ENCODE assay signal across 24 cellular contexts in the genomic region with DNA sequence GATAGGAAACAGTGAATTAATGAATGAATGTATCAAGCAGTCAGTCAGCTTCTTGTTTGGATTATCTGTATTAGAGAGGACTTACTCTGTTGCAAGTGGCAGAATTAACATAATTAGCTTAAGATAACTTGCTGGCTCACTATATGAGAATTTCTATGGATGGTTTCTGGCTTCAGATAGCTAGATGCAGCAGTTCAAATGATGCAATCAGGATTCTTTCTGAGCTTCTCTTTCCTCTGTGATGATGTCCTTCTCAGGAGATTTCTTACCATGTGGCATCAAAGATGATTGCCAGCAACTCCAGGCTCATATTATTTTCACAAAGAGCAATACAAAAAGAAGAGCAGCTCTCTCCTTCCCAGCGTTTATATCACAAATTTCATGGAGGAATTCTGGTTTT. TPM values are rescaled to one million over a fixed set of nuclear protein-coding genes. Genes with fewer than 3 reads are reported as not detected.
DNase-seq lines count a peak whose midpoint lies in the region; ATAC-seq, FAIRE-seq and TF ChIP-seq lines count a peak whose summit lies in the region.
"Had no signal": no experiment of that assay in that cellular context is flagged by ENCODE, and none has a peak within 500 bp of the region (broad histone marks: within the 10 kb centered on the region; RNA-seq: fewer than 3 reads in every experiment).

No MANE protein-coding gene starts in this region.

- H3K79me2 ChIP-seq in astrocyte (ENCODE audit: insufficient read depth, low read length): peaks cover 100% of the 10 kb centered on the region

- H3K4me3 Mint-ChIP-seq in astrocyte (ENCODE audit: unreplicated experiment): peak overlapping the region; percentile 69
- no peak overlapping the region for H3K4me3 Mint-ChIP-seq in activated CD4-positive, alpha-beta T cell treated with anti-CD3 and anti-CD28 coated beads, Interleukin-2, amount 10 ng/mL, durations not matched to agents 24 days and 14 days
- H3K4me3 Mint-ChIP-seq: stimulated activated naive CD8-positive, alpha-beta T cell treated with anti-CD3 and anti-CD28 coated beads, Interleukin-15, amount 100 ng/mL, for 72 hours had no signal

- no peak overlapping the region for H3K4me3 ChIP-seq in astrocyte (ENCODE audit: insufficient read depth, low read depth, low read length)
- H3K4me3 ChIP-seq: adrenal gland, left lung, upper lobe of left lung had no signal

- no peak overlapping the region for H3K4me2 ChIP-seq in astrocyte (ENCODE audit: low read length)

- peaks cover 30% of the 10 kb centered on the region for H3K36me3 ChIP-seq in astrocyte (ENCODE audit: insufficient read depth, low read length)
- H3K36me3 ChIP-seq: adrenal gland, left lung, upper lobe of left lung had no signal

- H3K27me3 ChIP-seq in astrocyte (ENCODE audit: insufficient read depth, low read length): no peaks in the 10 kb centered on the region
- H3K27me3 ChIP-seq: adrenal gland, left lung, upper lobe of left lung had no signal

- H3K4me1 Mint-ChIP-seq in astrocyte (ENCODE audit: low read depth, unreplicated experiment): peaks cover 70% of the 10 kb centered on the region
- H3K4me1 Mint-ChIP-seq in activated CD4-positive, alpha-beta T cell treated with anti-CD3 and anti-CD28 coated beads, Interleukin-2, amount 10 ng/mL, durations not matched to agents 24 days and 14 days: peaks cover 5% of the 10 kb centered on the region

- H3K27ac Mint-ChIP-seq in astrocyte (ENCODE audit: unreplicated experiment): peak overlapping the region; percentile 93
- H3K27ac Mint-ChIP-seq in activated CD4-positive, alpha-beta T cell treated with anti-CD3 and anti-CD28 coated beads, Interleukin-2, amount 10 ng/mL, durations not matched to agents 24 days and 14 days: no peak overlapping the region
- H3K27ac Mint-ChIP-seq: progenitor cell of endocrine pancreas; stimulated activated naive CD8-positive, alpha-beta T cell treated with anti-CD3 and anti-CD28 coated beads, Interleukin-15, amount 100 ng/mL, for 72 hours had no signal

- no peak overlapping the region for H2AFZ ChIP-seq in astrocyte (ENCODE audit: low read depth, low read length)

- no peak for ATAC-seq in omental fat pad (ENCODE audit: low FRiP score)
- ATAC-seq: left lung; stimulated activated naive CD8-positive, alpha-beta T cell treated with anti-CD3 and anti-CD28 coated beads, Interleukin-15, amount 100 ng/mL, for 72 hours had no signal

- DNase-seq in NCI-H82 (lab: John Stamatoyannopoulos, UW): peak; percentile 31
- no peak for DNase-seq in NCI-H82 treated with DMSO at 0.1 percent for 48 hours (lab: John Stamatoyannopoulos, UW; ENCODE audit: unreplicated experiment)
- no peak for DNase-seq in astrocyte (ENCODE audit: low read depth)
- DNase-seq in fibroblast of the conjunctiva (ENCODE audit: low read depth): peak; percentile 37
- no peak for DNase-seq in activated CD4-positive, alpha-beta T cell treated with anti-CD3 and anti-CD28 coated beads, Interleukin-2, amount 10 ng/mL, durations not matched to agents 24 days and 14 days
- no peak for DNase-seq in NCI-H1105 (lab: John Stamatoyannopoulos, UW)
- DNase-seq in omental fat pad (ENCODE audit: low spot score): no peak
- DNase-seq in activated CD4-positive, alpha-beta T cell treated with anti-CD3 and anti-CD28 coated beads, Interleukin-2, amount 50 U/mL, for 1 hour: no peak
- DNase-seq: 8988T; activated CD4-positive, alpha-beta T cell treated with anti-CD3 and anti-CD28 coated beads for 48 hours; adrenal gland; C1 segment of cervical spinal cord; erythroblast; head of caudate nucleus; left lung; NCI-H1436 treated with DMSO at 0.1 percent for 48 hours; NCI-H2227 treated with DMSO at 0.1 percent for 48 hours; SHP77; stimulated activated CD4-positive, alpha-beta T cell treated with anti-CD3 and anti-CD28 coated beads, Interleukin-4, amount 100 ng/mL, for 24 hours; stimulated activated naive CD8-positive, alpha-beta T cell treated with anti-CD3 and anti-CD28 coated beads, Interleukin-15, amount 100 ng/mL, for 72 hours; T-helper 1 cell; upper lobe of left lung had no signal

- H3K36me3 Mint-ChIP-seq in astrocyte (ENCODE audit: low read depth, unreplicated experiment): peaks cover 14% of the 10 kb centered on the region
- H3K36me3 Mint-ChIP-seq in activated CD4-positive, alpha-beta T cell treated with anti-CD3 and anti-CD28 coated beads, Interleukin-2, amount 10 ng/mL, durations not matched to agents 24 days and 14 days (ENCODE audit: low read depth): no peaks in the 10 kb centered on the region

- H3K9me3 Mint-ChIP-seq in astrocyte (ENCODE audit: unreplicated experiment): no peaks in the 10 kb centered on the region
- H3K9me3 Mint-ChIP-seq in activated CD4-positive, alpha-beta T cell treated with anti-CD3 and anti-CD28 coated beads, Interleukin-2, amount 10 ng/mL, durations not matched to agents 24 days and 14 days: no peaks in the 10 kb centered on the region
- H3K9me3 Mint-ChIP-seq: stimulated activated naive CD8-positive, alpha-beta T cell treated with anti-CD3 and anti-CD28 coated beads, Interleukin-15, amount 100 ng/mL, for 72 hours had no signal

- FAIRE-seq in astrocyte (lab: Jason Lieb, UNC): peak; percentile 64

- no peak overlapping the region for H3K27ac ChIP-seq in astrocyte (ENCODE audit: low read depth, low read length)
- H3K27ac ChIP-seq: adrenal gland, HL-60, left lung, upper lobe of left lung had no signal

- TF ChIP-seq CTCF in astrocyte (IDR thresholded peaks at IDR 0.05; ENCODE audit: insufficient read depth, low read depth, low read length) (no peak), omental fat pad (IDR thresholded peaks at IDR 0.05) (no peak)

- H3K27me3 Mint-ChIP-seq in astrocyte (ENCODE audit: low read depth, unreplicated experiment): no peaks in the 10 kb centered on the region
- H3K27me3 Mint-ChIP-seq in activated CD4-positive, alpha-beta T cell treated with anti-CD3 and anti-CD28 coated beads, Interleukin-2, amount 10 ng/mL, durations not matched to agents 24 days and 14 days: no peaks in the 10 kb centered on the region
- H3K27me3 Mint-ChIP-seq: progenitor cell of endocrine pancreas; stimulated activated naive CD8-positive, alpha-beta T cell treated with anti-CD3 and anti-CD28 coated beads, Interleukin-15, amount 100 ng/mL, for 72 hours had no signal

- intact Hi-C loops in activated CD4-positive, alpha-beta T cell treated with anti-CD3 and anti-CD28 coated beads, Interleukin-2, amount 10 ng/mL, durations not matched to agents 24 days and 14 days (cut with micrococcal nuclease): no loop called here

- peaks cover 20% of the 10 kb centered on the region for H3K4me1 ChIP-seq in astrocyte (ENCODE audit: insufficient read depth, low read length)
- H3K4me1 ChIP-seq: left lung, upper lobe of left lung had no signal

- H3K9ac ChIP-seq in astrocyte (ENCODE audit: low read length): no peak overlapping the region

- H4K20me1 ChIP-seq in astrocyte (ENCODE audit: insufficient read depth, low read length): peaks cover 83% of the 10 kb centered on the region

- no peaks in the 10 kb centered on the region for H3K9me3 ChIP-seq in astrocyte (ENCODE audit: insufficient read depth, low read depth, low read length)
- H3K9me3 ChIP-seq: adrenal gland, left lung, upper lobe of left lung had no signal

RNA-seq across cellular contexts. Expression of a gene that starts 30.7 kb away (rescaled TPM):
- total RNA-seq in astrocyte (492 and 498 TPM in 2 replicates), omental fat pad (10 to 100 TPM; 13.5 to 25.7 (median 19.3) TPM)
- total RNA-seq in activated CD4-positive, alpha-beta T cell treated with anti-CD3 and anti-CD28 coated beads, Interleukin-2, amount 10 ng/mL, durations not matched to agents 24 days and 14 days: 5.5 and 7.4 TPM in 2 replicates

Comparison
In these comparisons a context has a peak if more than half of its experiments do, and no peak if none do; other contexts are left out.
1. DNase-seq: peak in NCI-H82 (single experiment) and fibroblast of the conjunctiva (single experiment); none in NCI-H82 treated with DMSO at 0.1 percent for 48 hours (single experiment), astrocyte (single experiment), activated CD4-positive, alpha-beta T cell treated with anti-CD3 and anti-CD28 coated beads, Interleukin-2, amount 10 ng/mL, durations not matched to agents 24 days and 14 days (single experiment), NCI-H1105 (single experiment), omental fat pad (single experiment) and activated CD4-positive, alpha-beta T cell treated with anti-CD3 and anti-CD28 coated beads, Interleukin-2, amount 50 U/mL, for 1 hour (single experiment).
2. RNA of a gene that starts 30.7 kb away (total RNA-seq): 492 to 498 TPM in astrocyte; 13.5 to 25.7 TPM in omental fat pad and 5.5 to 7.4 TPM in activated CD4-positive, alpha-beta T cell treated with anti-CD3 and anti-CD28 coated beads, Interleukin-2, amount 10 ng/mL, durations not matched to agents 24 days and 14 days; every median in the first group is over 10 times any median in the second.